9 cellular contexts compared by ENCODE assay signal in the genomic region with DNA sequence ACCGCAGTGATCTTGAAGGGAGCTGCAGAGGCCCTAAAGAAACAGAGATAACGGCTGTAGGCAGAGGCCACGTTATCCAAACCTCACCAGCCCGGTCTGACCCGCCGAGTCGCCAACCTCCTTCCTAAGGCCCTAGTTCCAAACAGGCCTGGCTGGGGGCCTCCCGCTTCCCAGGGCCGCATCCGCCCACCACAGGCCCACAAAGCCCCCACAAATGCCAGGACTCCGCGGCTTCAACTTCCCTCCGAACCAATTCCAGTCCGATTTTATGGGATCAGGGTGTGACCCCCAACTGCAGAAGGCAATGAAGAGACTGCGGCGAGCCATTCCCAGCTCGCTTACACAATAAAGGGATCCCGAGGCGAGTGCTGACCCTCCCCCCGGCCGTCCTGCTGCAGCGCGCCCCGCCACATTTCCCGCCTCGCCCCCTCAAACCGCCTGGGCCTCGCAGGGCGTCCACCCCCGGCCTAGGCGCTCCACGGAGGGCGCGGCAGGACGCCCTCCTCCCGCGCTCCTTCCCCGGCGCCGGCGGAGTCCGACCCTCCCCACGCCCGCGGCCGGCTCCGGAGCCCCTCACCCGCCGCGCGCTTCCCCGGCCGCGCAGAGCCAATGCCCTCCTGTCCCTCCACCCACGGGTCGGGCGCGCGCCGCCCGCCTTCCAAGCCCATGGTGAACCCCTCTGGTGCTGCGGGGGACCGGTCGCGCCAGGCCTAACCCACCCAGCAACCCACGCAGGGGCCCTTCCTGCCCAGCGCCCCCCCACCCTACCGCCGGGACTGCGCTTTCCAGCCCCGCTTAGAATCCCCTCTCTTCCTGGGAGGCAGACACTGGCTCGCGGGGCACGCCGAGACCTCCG. TPM values are rescaled to one million over a fixed set of nuclear protein-coding genes. Genes with fewer than 3 reads are reported as not detected.
DNase-seq lines count a peak whose midpoint lies in the region; ATAC-seq, FAIRE-seq and TF ChIP-seq lines count a peak whose summit lies in the region.
"Had no signal": no experiment of that assay in that cellular context is flagged by ENCODE, and none has a peak within 500 bp of the region (broad histone marks: within the 10 kb centered on the region; RNA-seq: fewer than 3 reads in every experiment).

No MANE protein-coding gene starts in this region.

- H4K91ac ChIP-seq in H1 (replicated peaks; ENCODE audit: insufficient read length, low read length) (peak overlapping the region; percentile 92), mesenchymal stem cell (ENCODE audit: low read length) (peak overlapping the region; percentile 89)

- H2BK5ac ChIP-seq in H1 (ENCODE audit: low read depth, low read length) (peak overlapping the region; percentile 63; the same call in 1 of the 2 replicates), mesenchymal stem cell (ENCODE audit: low read depth, low read length, poor library complexity, severe bottlenecking) (peak overlapping the region; percentile 86)

- H4K5ac ChIP-seq in H1 (ENCODE audit: insufficient read length, low read depth, low read length), result peak overlapping the region; percentile 78

- H3K27me3 ChIP-seq in H1 (replicated peaks in 1 of 4; ENCODE audit: control insufficient read depth in 3 of 4, extremely low read depth in 1 of 4, insufficient read depth in 3 of 4, low read length in 3 of 4) (no peaks in the 10 kb centered on the region), mesenchymal stem cell (ENCODE audit: control insufficient read depth in 1 of 2, insufficient read depth in 1 of 2, low read length in 2 of 2) (no peaks in the 10 kb centered on the region), thyroid gland (no peaks in the 10 kb centered on the region)

- peak overlapping the region; percentile 91 for H4K8ac ChIP-seq in H1 (ENCODE audit: extremely low read depth, insufficient read depth, low read length)
- peak overlapping the region; percentile 90 for H4K8ac ChIP-seq in mesenchymal stem cell (ENCODE audit: low read length)

- H3K4me1 ChIP-seq in H1 (replicated peaks in 1 of 4; ENCODE audit: control insufficient read depth in 3 of 4, insufficient read depth in 4 of 4, low read length in 3 of 4) (peaks cover 5 to 14% (median 7%) of the 10 kb centered on the region in 4 experiments; a peak in 6 of 7 replicates), mesenchymal stem cell (ENCODE audit: control insufficient read depth, insufficient read depth, low read depth, low read length) (peaks cover 6% of the 10 kb centered on the region), thyroid gland (peaks cover 0 to 13% of the 10 kb centered on the region in 2 donors)

- TF ChIP-seq POLR2A in H1 (IDR thresholded peaks at IDR 0.05; ENCODE audit: control extremely low read depth in 1 of 2, low read depth in 2 of 2, low read length in 2 of 2) (peak; percentile 41 to 55), thyroid gland (IDR thresholded peaks at IDR 0.05) (no peak)

- H2AK5ac ChIP-seq in H1 (ENCODE audit: low read depth, low read length) (no peak overlapping the region), mesenchymal stem cell (ENCODE audit: low read length, severe bottlenecking) (no peak overlapping the region)

- no peak for ATAC-seq in WTC11

- no peak for FAIRE-seq in H1 (lab: Jason Lieb, UNC)

- H2BK20ac ChIP-seq in H1 (ENCODE audit: low read length), result no peak overlapping the region

- peak overlapping the region; percentile 84 for H3K27ac ChIP-seq in H1 (ENCODE audit: low read depth, low read length)
- peak overlapping the region; percentile 28 for H3K27ac ChIP-seq in mesenchymal stem cell (ENCODE audit: low read length, poor library complexity, severe bottlenecking)
- H3K27ac ChIP-seq in thyroid gland, result peak overlapping the region in 2 of 3 donors; percentile 40 to 60
- H3K27ac ChIP-seq: neutrophil had no signal

- H3K14ac ChIP-seq in H1 (ENCODE audit: insufficient read length), result no peak overlapping the region
- H3K14ac ChIP-seq in mesenchymal stem cell (ENCODE audit: low read length in 2 of 2), result peak overlapping the region in 1 of 2 experiments; percentile 97

- H3K36me3 Mint-ChIP-seq in WTC11, result 0 out of 2 replicates have a peak, but pooled peaks cover 2% of the 10 kb centered on the region

- H3K23ac ChIP-seq in H1 (ENCODE audit: insufficient read length), result no peak overlapping the region
- peak overlapping the region in 1 of 2 experiments; percentile 72 for H3K23ac ChIP-seq in mesenchymal stem cell (ENCODE audit: low read length in 2 of 2)

- TF ChIP-seq RAD21 in H1 (IDR thresholded peaks at IDR 0.05 in 1 of 2, conservative IDR thresholded peaks at IDR 0.05 in 1 of 2; ENCODE audit: low read depth in 2 of 2, low read length in 2 of 2), result no peak

- 0% methylated on average over 43 of the region's 76 CpGs; no CpG with 5 or more reads in 1 of the 2 experiments for WGBS in H1 (ENCODE audit: extremely low coverage in 1 of 2, insufficient coverage in 1 of 2, insufficient read length in 1 of 2, insufficient replicate concordance in 2 of 2, low coverage in 1 of 2, low lambda C conversion rate in 2 of 2, missing lambda C conversion rate in 1 of 2), 2 experiments
- under 1% methylated on average over 66 of the region's 76 CpGs for WGBS in mesenchymal stem cell
- WGBS in thyroid gland, 2 donors, result 1 to 6% methylated on average over 16 to 18 of the region's 76 CpGs

- CTCF ChIA-PET in AG04449 (lab: Yijun Ruan, JAX) (interaction anchor here (2.2 kb wide), 1 partner anchor 10 kb away, joined by 9 read pairs; no protein-coding TSS in a partner anchor), HEK293T (lab: Yijun Ruan, JAX) (no interaction called here), WTC11 (lab: Charles Lee) (interaction anchor here (1.0 to 3.9 kb wide), 4 partner anchors 46 to 259 kb away, joined by 3 to 21 read pairs (median 6); no protein-coding TSS in a partner anchor), H1 (lab: Charles Lee; ENCODE audit: partially characterized antibody) (interaction anchor here (0.6 to 1.2 kb wide), 3 partner anchors 14 to 532 kb away, joined by 3 read pairs; no protein-coding TSS in a partner anchor)

- H3K56ac ChIP-seq in H1 (replicated peaks; ENCODE audit: insufficient read length, low read depth, low read length), result peak overlapping the region; percentile 64

- H3K4me1 Mint-ChIP-seq in WTC11, result peaks cover 26% of the 10 kb centered on the region

- POLR2A ChIA-PET in AG04449 (lab: Yijun Ruan, JAX), result interaction anchor here (0.7 to 1.4 kb wide), 3 partner anchors 16 to 194 kb away, joined by 3 to 5 read pairs (median 4); partner anchors contain the start of gene NDEL1
- POLR2A ChIA-PET in HEK293T (lab: Yijun Ruan, JAX), result interaction anchor here (1.0 to 1.4 kb wide), 6 partner anchors 10 to 456 kb away, joined by 3 to 6 read pairs (median 4); no protein-coding TSS in a partner anchor
- POLR2A ChIA-PET in WTC11 (lab: Charles Lee), result interaction anchor here (1.0 to 3.2 kb wide), 4 partner anchors 14 to 110 kb away, joined by 3 to 25 read pairs (median 7); no protein-coding TSS in a partner anchor
- POLR2A ChIA-PET in H1 (lab: Charles Lee; ENCODE audit: partially characterized antibody), result interaction anchor here (0.9 to 2.0 kb wide), 10 partner anchors 10 to 116 kb away, joined by 3 to 8 read pairs (median 4); no protein-coding TSS in a partner anchor

- H4K20me1 ChIP-seq in H1 (replicated peaks in 1 of 2; ENCODE audit: control insufficient read depth in 1 of 2, insufficient read depth in 2 of 2, low read length in 2 of 2), result peaks cover 17 to 28% of the 10 kb centered on the region in 2 experiments

- TF ChIP-seq CTCF in AG04449 (IDR thresholded peaks at IDR 0.05; ENCODE audit: insufficient read depth, low read length, missing control alignments) (no peak), WTC11 (IDR thresholded peaks at IDR 0.05) (no peak), H1 (IDR thresholded peaks at IDR 0.05; ENCODE audit: control extremely low read depth in 1 of 3, insufficient read depth in 1 of 3, low read depth in 1 of 3, low read length in 3 of 3) (no peak), thyroid gland (IDR thresholded peaks at IDR 0.05) (no peak)

- intact Hi-C loops in thyroid gland (cut with DNase I), result no loop called here

- H2BK15ac ChIP-seq in H1 (ENCODE audit: low read length), result no peak overlapping the region
- peak overlapping the region; percentile 69 for H2BK15ac ChIP-seq in mesenchymal stem cell (ENCODE audit: low read depth, poor library complexity, severe bottlenecking)

- no peak overlapping the region for H2AFZ ChIP-seq in H1 (ENCODE audit: low read length)
- H2AFZ ChIP-seq in mesenchymal stem cell (ENCODE audit: low read depth, low read length), result peak overlapping the region; percentile 54

- H3K23me2 ChIP-seq in H1 (ENCODE audit: low read depth, low read length), result peaks cover 6% of the 10 kb centered on the region; the same call in 1 of the 2 replicates

- peak overlapping the region; percentile 98 for H3K4me3 Mint-ChIP-seq in WTC11

- H3K18ac ChIP-seq in H1 (ENCODE audit: extremely low read depth, low read length) (peak overlapping the region; percentile 83), mesenchymal stem cell (ENCODE audit: low read depth in 1 of 2, low read length in 2 of 2) (peak overlapping the region; percentile 92 to 99)

- no peaks in the 10 kb centered on the region for H3K9me3 Mint-ChIP-seq in WTC11

- H3K4me2 ChIP-seq in H1 (ENCODE audit: insufficient read depth in 1 of 2, low read depth in 2 of 2, low read length in 2 of 2), result peak overlapping the region; percentile 76 to 81
- peak overlapping the region; percentile 83 for H3K4me2 ChIP-seq in mesenchymal stem cell (ENCODE audit: low read length, poor library complexity, severe bottlenecking)

- H3K4me3 ChIP-seq in AG04449 (ENCODE audit: low read depth, low read length) (peak overlapping the region; percentile 91), H1 (ENCODE audit: extremely low read depth in 1 of 4, insufficient read depth in 2 of 4, low read depth in 3 of 4, low read length in 4 of 4) (peak overlapping the region; percentile 84 to 99 (median 92)), mesenchymal stem cell (ENCODE audit: insufficient read depth in 1 of 2, low read depth in 1 of 2, low read length in 2 of 2) (peak overlapping the region; percentile 94 to 95), thyroid gland (replicated peaks in 1 of 3) (peak overlapping the region; percentile 70 to 87 (median 80))

- no peak for TF ChIP-seq EP300 in H1 (IDR thresholded peaks at IDR 0.05; ENCODE audit: borderline replicate concordance in 1 of 2, low read depth in 2 of 2, low read length in 2 of 2)

- H3K79me2 ChIP-seq in H1 (ENCODE audit: control insufficient read depth in 1 of 2, insufficient read depth in 2 of 2, low read length in 2 of 2), result peaks cover 23 to 58% of the 10 kb centered on the region in 2 experiments

- H3K27me3 Mint-ChIP-seq in WTC11 (ENCODE audit: low read depth), result no peaks in the 10 kb centered on the region

- H3K9me3 ChIP-seq in H1 (ENCODE audit: insufficient read depth in 2 of 2, low read depth in 1 of 2, low read length in 1 of 2), result no peaks in the 10 kb centered on the region
- no peaks in the 10 kb centered on the region for H3K9me3 ChIP-seq in mesenchymal stem cell (ENCODE audit: control insufficient read depth, low read length)
- H3K9me3 ChIP-seq in thyroid gland, result no peaks in the 10 kb centered on the region
- H3K9me3 ChIP-seq: neutrophil had no signal

- peak overlapping the region; percentile 94 for H3K27ac Mint-ChIP-seq in WTC11

- H3K79me1 ChIP-seq in H1 (ENCODE audit: low read depth, low read length), result no peaks in the 10 kb centered on the region
- no peaks in the 10 kb centered on the region for H3K79me1 ChIP-seq in mesenchymal stem cell (replicated peaks; ENCODE audit: low read length, poor library complexity, severe bottlenecking)

- DNase-seq in AG04449 (ENCODE audit: low read depth, low spot score) (no peak), HEK293T (ENCODE audit: extremely low spot score) (peak; percentile 33), WTC11 (ENCODE audit: low spot score) (peak; percentile 50), H1 (ENCODE audit: low read depth in 1 of 2, low spot score in 2 of 2) (peak in 1 of 2 experiments; percentile 63), mesenchymal stem cell (peak; percentile 58), thyroid gland (peak; percentile 34 to 37), H4 (ENCODE audit: low spot score) (no peak)
- DNase-seq in effector CD4-positive, alpha-beta T cell, result no peak

- H3K36me3 ChIP-seq in H1 (ENCODE audit: control insufficient read depth in 2 of 4, insufficient read depth in 4 of 4, low read length in 3 of 4) (no peaks in the 10 kb centered on the region), mesenchymal stem cell (ENCODE audit: control insufficient read depth in 1 of 2, insufficient read depth in 2 of 2, low read depth in 1 of 2, low read length in 2 of 2) (peaks cover 0 to 2% of the 10 kb centered on the region in 2 experiments), thyroid gland (no peaks in the 10 kb centered on the region)
- H3K36me3 ChIP-seq: neutrophil had no signal

- H2BK120ac ChIP-seq in H1 (replicated peaks; ENCODE audit: low read depth, low read length) (no peak overlapping the region), mesenchymal stem cell (ENCODE audit: low read depth, low read length) (peak overlapping the region; percentile 85)

- H3K9ac ChIP-seq in H1 (replicated peaks in 1 of 4; ENCODE audit: extremely low read depth in 1 of 4, low read depth in 3 of 4, low read length in 3 of 4) (peak overlapping the region; percentile 87 to 91 (median 90)), mesenchymal stem cell (ENCODE audit: low read length) (peak overlapping the region; percentile 92)

- H2BK12ac ChIP-seq in H1 (ENCODE audit: low read depth, low read length) (peak overlapping the region; percentile 68; the same call in 1 of the 2 replicates), mesenchymal stem cell (ENCODE audit: low read length in 2 of 2) (peak overlapping the region in 1 of 2 experiments; percentile 57)

- H3K4ac ChIP-seq in H1 (replicated peaks; ENCODE audit: insufficient read length, low read depth, low read length) (no peak overlapping the region), mesenchymal stem cell (ENCODE audit: low read depth in 1 of 2, low read length in 2 of 2) (peak overlapping the region; percentile 17 to 77)

RNA-seq across cellular contexts. Expression of gene MYH10, which starts 0.9 kb away (rescaled TPM):
- total RNA-seq in WTC11 (2021), result 226 to 236 TPM (median 231 TPM) in 3 replicates
- total RNA-seq in H1 (2021; fragmentation: NEBNext Ultra II Directional; extraction: Animal tissue kit (Norgen Biotek cat#: 25700)), result 283 and 289 TPM in 2 replicates
- 64.1 and 80.8 TPM in 2 replicates for polyA plus RNA-seq in H1 (2011; rRNA removed)
- 116 TPM for polyA plus RNA-seq in H1 (2011; cell fraction: cytosol; rRNA removed)
- polyA plus RNA-seq in H1 (2011; cell fraction: nucleus; rRNA removed), result 381 TPM
- 156 to 205 TPM (median 187 TPM) in 4 replicates for polyA plus RNA-seq in H1 (2012, experiment 1 of 2)
- 7.9 TPM for polyA plus RNA-seq in H1 (2012, experiment 2 of 2)
- 95.2 TPM for polyA plus RNA-seq in H1 (2013, experiment 1 of 2)
- polyA plus RNA-seq in H1 (2013, experiment 2 of 2), result 86.2 TPM
- 161 and 239 TPM in 2 replicates for polyA minus RNA-seq in H1 (2011; rRNA and poly(A)+ RNA removed)
- 157 TPM for polyA minus RNA-seq in H1 (2011; cell fraction: cytosol; rRNA and poly(A)+ RNA removed)
- 250 TPM for polyA minus RNA-seq in H1 (2011; cell fraction: nucleus; rRNA and poly(A)+ RNA removed)
- polyA plus RNA-seq in mesenchymal stem cell (2013, experiment 1 of 2), result 33.3 TPM
- polyA plus RNA-seq in mesenchymal stem cell (2013, experiment 2 of 2), result 30.4 TPM
- 10 to 100 TPM; 40.8 to 72.2 (median 44.2) TPM for total RNA-seq in thyroid gland
- 20.2 and 21.1 TPM in 2 replicates for total RNA-seq in H4 (2014; rRNA removed; shearing (Covaris generic))

Comparison
In these comparisons a context has a peak if more than half of its experiments do, and no peak if none do; other contexts are left out.
1. DNase-seq: peak in HEK293T (single experiment), WTC11 (single experiment), mesenchymal stem cell (single experiment) and thyroid gland (2 of 2); none in AG04449 (single experiment), H4 (single experiment) and effector CD4-positive, alpha-beta T cell (single experiment).
2. H3K27ac ChIP-seq: peak in every context shown above with its lines; median percentile 84 in H1; 50 in thyroid gland; 28 in mesenchymal stem cell.
3. POLR2A ChIP-seq: peak in H1 (2 of 2); none in thyroid gland (0 of 2).
4. Peak in every context shown above with its lines, with median percentiles within 50 percentile points of each other: H3K4me3 ChIP-seq.